27 cellular contexts compared by ENCODE assay signal in genomic region chr9:31601666-31602065, GRCh38.
"Had no signal": no experiment of that assay in that cellular context is flagged by ENCODE, and none has a peak within 500 bp of the region (broad histone marks: within the 10 kb centered on the region; RNA-seq: fewer than 3 reads in every experiment).

No MANE protein-coding gene starts in this region.

- H3K36me3 ChIP-seq: left ventricle myocardium inferior, neural progenitor cell, neutrophil, ovary, right atrium auricular region, right lobe of liver, suprapubic skin, thoracic aorta, tibial artery, upper lobe of right lung, uterus had no signal

- H3K27ac Mint-ChIP-seq: mesothelial cell of epicardium; naive B cell; natural killer cell; nephron progenitor cell; neural progenitor cell; progenitor cell of endocrine pancreas; stimulated activated effector memory CD8-positive, alpha-beta T cell treated with anti-CD3 and anti-CD28 coated beads, Interleukin-12 subunit alpha, Interleukin-12 subunit beta, amount 100 ng/mL, for 72 hours; stimulated activated naive CD8-positive, alpha-beta T cell treated with anti-CD3 and anti-CD28 coated beads, Interleukin-15, Interleukin-2, amounts not matched to agents 100 ng/mL and 50 ng/mL, for 24 hours had no signal

- H3K4me3 ChIP-seq: left ventricle myocardium inferior, lung, neural progenitor cell, ovary, right atrium auricular region, right lobe of liver, smooth muscle cell, suprapubic skin, thoracic aorta, tibial artery, upper lobe of right lung, uterus had no signal

- H3K36me3 Mint-ChIP-seq: mesothelial cell of epicardium; naive B cell; natural killer cell; neural progenitor cell; stimulated activated effector memory CD8-positive, alpha-beta T cell treated with anti-CD3 and anti-CD28 coated beads, Interleukin-12 subunit alpha, Interleukin-12 subunit beta, amount 100 ng/mL, for 72 hours had no signal

- H3K27me3 ChIP-seq: neural progenitor cell, neutrophil, ovary, right atrium auricular region, right lobe of liver, suprapubic skin, tibial artery, upper lobe of right lung, uterus had no signal

- H3K9ac ChIP-seq: neural progenitor cell had no signal

- H3K4me1 ChIP-seq: left ventricle myocardium inferior, neural progenitor cell, right atrium auricular region, right lobe of liver, suprapubic skin, tibial artery, upper lobe of right lung, uterus had no signal

- DNase-seq: islet precursor cell; left ventricle myocardium inferior; mesendoderm; naive B cell; natural killer cell; nephron progenitor cell; occipital lobe; ovary; right lobe of liver; stimulated activated CD4-positive, alpha-beta T cell treated with anti-CD3 and anti-CD28 coated beads, Interleukin-2, amount 100 ng/mL, for 24 hours; stimulated activated CD4-positive, alpha-beta T cell treated with anti-CD3 and anti-CD28 coated beads, Interleukin-4, amount 100 ng/mL, for 1 hour; stimulated activated naive CD4-positive, alpha-beta T cell; tibial artery; trophoblast cell; upper lobe of right lung; uterus had no signal

- H3K4me1 Mint-ChIP-seq: mesothelial cell of epicardium, naive B cell, natural killer cell, nephron progenitor cell, neural progenitor cell had no signal

- H3K9me3 ChIP-seq: left ventricle myocardium inferior, neutrophil, ovary, right atrium auricular region, right lobe of liver, suprapubic skin, thoracic aorta, tibial artery, upper lobe of right lung, uterus had no signal

- H3K4me3 Mint-ChIP-seq: mesothelial cell of epicardium; naive B cell; natural killer cell; nephron progenitor cell; neural progenitor cell; stimulated activated effector memory CD8-positive, alpha-beta T cell treated with anti-CD3 and anti-CD28 coated beads, Interleukin-12 subunit alpha, Interleukin-12 subunit beta, amount 100 ng/mL, for 72 hours; stimulated activated naive CD8-positive, alpha-beta T cell treated with anti-CD3 and anti-CD28 coated beads, Interleukin-15, Interleukin-2, amounts not matched to agents 100 ng/mL and 50 ng/mL, for 24 hours had no signal

- H2AFZ ChIP-seq: neural progenitor cell had no signal

- H3K27me3 Mint-ChIP-seq: naive B cell; progenitor cell of endocrine pancreas; stimulated activated naive CD8-positive, alpha-beta T cell treated with anti-CD3 and anti-CD28 coated beads, Interleukin-15, Interleukin-2, amounts not matched to agents 100 ng/mL and 50 ng/mL, for 24 hours had no signal

- H3K9me3 Mint-ChIP-seq: mesothelial cell of epicardium; naive B cell; nephron progenitor cell; neural progenitor cell; stimulated activated effector memory CD8-positive, alpha-beta T cell treated with anti-CD3 and anti-CD28 coated beads, Interleukin-12 subunit alpha, Interleukin-12 subunit beta, amount 100 ng/mL, for 72 hours; stimulated activated naive CD8-positive, alpha-beta T cell treated with anti-CD3 and anti-CD28 coated beads, Interleukin-15, Interleukin-2, amounts not matched to agents 100 ng/mL and 50 ng/mL, for 24 hours had no signal

- H3K4me2 ChIP-seq: neural progenitor cell, smooth muscle cell had no signal

- H3K27ac ChIP-seq: left ventricle myocardium inferior, neural progenitor cell, neutrophil, ovary, right atrium auricular region, right lobe of liver, suprapubic skin, thoracic aorta, tibial artery, upper lobe of right lung, uterus had no signal

- ATAC-seq: natural killer cell; right lobe of liver; stimulated activated effector memory CD8-positive, alpha-beta T cell treated with anti-CD3 and anti-CD28 coated beads, Interleukin-12 subunit alpha, Interleukin-12 subunit beta, amount 100 ng/mL, for 72 hours; upper lobe of right lung had no signal
